ENCODE assay signal across 1 cellular context in the genomic region with DNA sequence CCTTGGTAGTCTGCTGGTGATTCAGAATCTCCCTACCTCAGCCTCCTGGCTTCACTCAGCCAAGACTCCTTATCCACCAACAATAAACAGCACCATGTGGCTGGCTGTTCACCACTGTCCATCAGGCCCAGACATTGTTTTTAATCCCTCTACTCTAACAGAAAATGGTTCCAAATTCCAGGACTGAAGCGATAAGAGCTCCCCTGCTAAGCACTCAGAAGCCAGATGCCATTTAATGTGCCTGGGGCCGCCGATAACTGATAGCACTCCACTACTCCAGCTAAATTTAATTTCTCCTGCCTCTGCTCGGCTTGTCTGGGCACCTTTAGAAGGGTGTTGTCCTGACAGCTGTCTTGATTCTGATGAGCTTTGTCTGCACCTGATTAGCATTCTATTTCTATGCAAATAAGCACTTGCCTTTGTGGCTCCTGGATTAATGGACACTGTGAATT.
TF ChIP-seq lines count a peak whose summit lies in the region.

No MANE protein-coding gene starts in this region.

TF ChIP-seq in H1, 55 proteins besides CTCF, POLR2A, EP300 and RAD21:
- TF ChIP-seq SP4 (IDR thresholded peaks at IDR 0.05; ENCODE audit: low read length) (no peak), NRF1 (IDR thresholded peaks at IDR 0.05; ENCODE audit: low read depth, low read length) (no peak), NANOG (IDR thresholded peaks at IDR 0.05; ENCODE audit: insufficient read depth, low read depth, low read length, poor library complexity, severe bottlenecking) (no peak), HDAC6 (IDR thresholded peaks at IDR 0.05; ENCODE audit: low read depth, low read length) (no peak), CEBPB (IDR thresholded peaks at IDR 0.05; ENCODE audit: low read depth, low read length) (no peak), HDAC2 (IDR thresholded peaks at IDR 0.05; ENCODE audit: borderline replicate concordance in 1 of 2, low read depth in 2 of 2, low read length in 2 of 2) (no peak), CTBP2 (IDR thresholded peaks at IDR 0.05; ENCODE audit: borderline replicate concordance, insufficient read depth, insufficient read length, low read length) (no peak), KDM5A (IDR thresholded peaks at IDR 0.05; ENCODE audit: low read length) (no peak), JUN (IDR thresholded peaks at IDR 0.05; ENCODE audit: low read depth, low read length) (no peak), SAP30 (IDR thresholded peaks at IDR 0.05; ENCODE audit: insufficient read depth, insufficient replicate concordance, low read length) (no peak), KDM4A (IDR thresholded peaks at IDR 0.05; ENCODE audit: low read depth, low read length, severe bottlenecking) (no peak), TEAD4 (IDR thresholded peaks at IDR 0.05; ENCODE audit: low read depth, low read length) (no peak), JUND (IDR thresholded peaks at IDR 0.05; ENCODE audit: low read length) (no peak), POLR2AphosphoS5 (IDR thresholded peaks at IDR 0.05; ENCODE audit: low read depth, low read length) (no peak), TAF7 (optimal IDR thresholded peaks at IDR 0.05; ENCODE audit: borderline replicate concordance, low read depth, low read length) (no peak), BRCA1 (IDR thresholded peaks at IDR 0.05; ENCODE audit: low read depth, low read length) (no peak), SIRT6 (IDR thresholded peaks at IDR 0.05; ENCODE audit: low read length) (no peak), YY1 (IDR thresholded peaks at IDR 0.05; ENCODE audit: low read depth, low read length) (no peak), EGR1 (IDR thresholded peaks at IDR 0.05; ENCODE audit: borderline replicate concordance, low read depth, low read length) (no peak)
- TF ChIP-seq, protein P1, sequence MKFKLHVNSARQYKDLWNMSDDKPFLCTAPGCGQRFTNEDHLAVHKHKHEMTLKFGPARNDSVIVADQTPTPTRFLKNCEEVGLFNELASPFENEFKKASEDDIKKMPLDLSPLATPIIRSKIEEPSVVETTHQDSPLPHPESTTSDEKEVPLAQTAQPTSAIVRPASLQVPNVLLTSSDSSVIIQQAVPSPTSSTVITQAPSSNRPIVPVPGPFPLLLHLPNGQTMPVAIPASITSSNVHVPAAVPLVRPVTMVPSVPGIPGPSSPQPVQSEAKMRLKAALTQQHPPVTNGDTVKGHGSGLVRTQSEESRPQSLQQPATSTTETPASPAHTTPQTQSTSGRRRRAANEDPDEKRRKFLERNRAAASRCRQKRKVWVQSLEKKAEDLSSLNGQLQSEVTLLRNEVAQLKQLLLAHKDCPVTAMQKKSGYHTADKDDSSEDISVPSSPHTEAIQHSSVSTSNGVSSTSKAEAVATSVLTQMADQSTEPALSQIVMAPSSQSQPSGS (IDR thresholded peaks at IDR 0.05; ENCODE audit: low read length), result no peak
